Comparison of ENCODE assay signal across 1 cellular context in the genomic region with DNA sequence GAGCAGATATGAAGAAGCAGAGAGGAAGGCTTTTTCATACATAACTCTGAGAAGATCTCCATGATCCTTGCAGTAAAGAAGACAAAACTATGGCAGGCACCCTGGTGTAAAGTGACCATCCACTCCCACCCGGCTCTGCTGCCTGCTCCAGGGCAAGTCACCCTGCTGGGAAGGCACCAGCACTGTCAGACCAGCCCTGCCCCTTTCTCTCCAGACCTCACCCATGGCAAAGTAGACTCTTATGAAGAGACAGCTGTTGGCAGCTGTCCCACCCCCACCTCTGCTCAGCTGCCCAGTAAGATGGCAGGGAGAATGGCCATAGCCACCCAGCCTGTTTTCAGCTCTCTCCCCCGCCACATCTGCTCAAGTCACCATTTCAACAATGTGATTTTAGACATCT.
TF ChIP-seq lines count a peak whose summit lies in the region.

No MANE protein-coding gene starts in this region.

TF ChIP-seq in IMR-90, 13 proteins besides CTCF, POLR2A, EP300 and RAD21:
- TF ChIP-seq MXI1 (IDR thresholded peaks at IDR 0.05; ENCODE audit: borderline replicate concordance, low read depth, low read length) (no peak), MAFK (IDR thresholded peaks at IDR 0.05; ENCODE audit: low read depth, low read length) (no peak), CHD1 (IDR thresholded peaks at IDR 0.05; ENCODE audit: low read depth, low read length) (no peak), SMC3 (IDR thresholded peaks at IDR 0.05; ENCODE audit: low read depth, low read length) (no peak), CEBPB (IDR thresholded peaks at IDR 0.05; ENCODE audit: low read depth, low read length) (no peak), NFE2L2 (IDR thresholded peaks at IDR 0.05; ENCODE audit: low read depth, low read length) (no peak), FOS (IDR thresholded peaks at IDR 0.05; ENCODE audit: low read depth, low read length) (no peak), RCOR1 (IDR thresholded peaks at IDR 0.05; ENCODE audit: insufficient replicate concordance, low read length) (no peak), RFX5 (IDR thresholded peaks at IDR 0.05; ENCODE audit: low read depth, low read length) (no peak), BHLHE40 (IDR thresholded peaks at IDR 0.05; ENCODE audit: low read depth, low read length) (no peak), MAZ (IDR thresholded peaks at IDR 0.05; ENCODE audit: borderline replicate concordance, low read depth, low read length) (no peak)
- TF ChIP-seq, protein P1, sequence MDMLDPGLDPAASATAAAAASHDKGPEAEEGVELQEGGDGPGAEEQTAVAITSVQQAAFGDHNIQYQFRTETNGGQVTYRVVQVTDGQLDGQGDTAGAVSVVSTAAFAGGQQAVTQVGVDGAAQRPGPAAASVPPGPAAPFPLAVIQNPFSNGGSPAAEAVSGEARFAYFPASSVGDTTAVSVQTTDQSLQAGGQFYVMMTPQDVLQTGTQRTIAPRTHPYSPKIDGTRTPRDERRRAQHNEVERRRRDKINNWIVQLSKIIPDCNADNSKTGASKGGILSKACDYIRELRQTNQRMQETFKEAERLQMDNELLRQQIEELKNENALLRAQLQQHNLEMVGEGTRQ (IDR thresholded peaks at IDR 0.05; ENCODE audit: low read depth, low read length) = no peak
- TF ChIP-seq, protein P2, sequence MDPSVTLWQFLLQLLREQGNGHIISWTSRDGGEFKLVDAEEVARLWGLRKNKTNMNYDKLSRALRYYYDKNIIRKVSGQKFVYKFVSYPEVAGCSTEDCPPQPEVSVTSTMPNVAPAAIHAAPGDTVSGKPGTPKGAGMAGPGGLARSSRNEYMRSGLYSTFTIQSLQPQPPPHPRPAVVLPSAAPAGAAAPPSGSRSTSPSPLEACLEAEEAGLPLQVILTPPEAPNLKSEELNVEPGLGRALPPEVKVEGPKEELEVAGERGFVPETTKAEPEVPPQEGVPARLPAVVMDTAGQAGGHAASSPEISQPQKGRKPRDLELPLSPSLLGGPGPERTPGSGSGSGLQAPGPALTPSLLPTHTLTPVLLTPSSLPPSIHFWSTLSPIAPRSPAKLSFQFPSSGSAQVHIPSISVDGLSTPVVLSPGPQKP (IDR thresholded peaks at IDR 0.05; ENCODE audit: borderline replicate concordance, low read depth, low read length) = no peak
TF ChIP-seq in IMR-90: peak in this region for 0.
